ENCODE assay signal across 1 cellular context in the genomic region with DNA sequence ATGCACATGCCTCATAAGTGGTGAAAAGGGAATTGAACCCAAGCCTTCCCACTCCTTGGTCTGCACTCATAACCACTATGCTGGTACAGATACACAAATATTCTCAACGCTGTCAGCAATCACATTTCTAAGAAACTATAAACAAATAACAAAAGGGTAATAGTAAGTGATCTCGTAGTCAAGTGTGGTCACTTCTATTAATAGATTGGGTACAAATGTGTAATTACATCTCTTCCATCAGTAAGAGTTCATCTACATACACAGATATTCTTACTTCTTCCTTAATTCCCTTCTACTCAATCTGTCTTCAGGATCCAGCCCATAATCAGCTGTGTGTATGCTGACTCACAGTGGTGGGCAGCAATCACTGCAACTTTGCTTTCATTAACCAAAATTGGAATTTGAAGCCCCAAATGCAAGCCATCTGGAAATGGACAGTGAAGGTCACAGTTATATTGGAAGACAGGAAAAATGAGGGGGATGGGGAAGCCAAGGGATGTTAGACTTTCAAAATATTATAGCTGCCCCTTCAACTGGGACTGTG.
TF ChIP-seq lines count a peak whose summit lies in the region.

No MANE protein-coding gene starts in this region.

TF ChIP-seq in liver, 16 proteins besides CTCF, POLR2A, EP300 and RAD21 (continued from another document):
- TF ChIP-seq EGR1 (IDR thresholded peaks at IDR 0.05; ENCODE audit: low read depth in 2 of 2) (no peak), YY1 (IDR thresholded peaks at IDR 0.05) (no peak)
